Comparison of ENCODE assay signal across 2 cellular contexts in genomic region chr2:105896765-105897163, GRCh38.
TF ChIP-seq lines count a peak whose summit lies in the region.

No MANE protein-coding gene starts in this region.

TF ChIP-seq in HCT116, 20 proteins besides CTCF, POLR2A, EP300 and RAD21:
- no peak for TF ChIP-seq ATF3 (IDR thresholded peaks at IDR 0.05)
- no peak for TF ChIP-seq SP1 (IDR thresholded peaks at IDR 0.05; ENCODE audit: low read depth)
- TF ChIP-seq ZFX (IDR thresholded peaks at IDR 0.05) = no peak
- no peak for TF ChIP-seq TCF7L2 (IDR thresholded peaks at IDR 0.05; ENCODE audit: borderline replicate concordance, extremely low read depth, insufficient read depth, insufficient read length)
- no peak for TF ChIP-seq JUND (IDR thresholded peaks at IDR 0.05)
- TF ChIP-seq, protein P1, sequence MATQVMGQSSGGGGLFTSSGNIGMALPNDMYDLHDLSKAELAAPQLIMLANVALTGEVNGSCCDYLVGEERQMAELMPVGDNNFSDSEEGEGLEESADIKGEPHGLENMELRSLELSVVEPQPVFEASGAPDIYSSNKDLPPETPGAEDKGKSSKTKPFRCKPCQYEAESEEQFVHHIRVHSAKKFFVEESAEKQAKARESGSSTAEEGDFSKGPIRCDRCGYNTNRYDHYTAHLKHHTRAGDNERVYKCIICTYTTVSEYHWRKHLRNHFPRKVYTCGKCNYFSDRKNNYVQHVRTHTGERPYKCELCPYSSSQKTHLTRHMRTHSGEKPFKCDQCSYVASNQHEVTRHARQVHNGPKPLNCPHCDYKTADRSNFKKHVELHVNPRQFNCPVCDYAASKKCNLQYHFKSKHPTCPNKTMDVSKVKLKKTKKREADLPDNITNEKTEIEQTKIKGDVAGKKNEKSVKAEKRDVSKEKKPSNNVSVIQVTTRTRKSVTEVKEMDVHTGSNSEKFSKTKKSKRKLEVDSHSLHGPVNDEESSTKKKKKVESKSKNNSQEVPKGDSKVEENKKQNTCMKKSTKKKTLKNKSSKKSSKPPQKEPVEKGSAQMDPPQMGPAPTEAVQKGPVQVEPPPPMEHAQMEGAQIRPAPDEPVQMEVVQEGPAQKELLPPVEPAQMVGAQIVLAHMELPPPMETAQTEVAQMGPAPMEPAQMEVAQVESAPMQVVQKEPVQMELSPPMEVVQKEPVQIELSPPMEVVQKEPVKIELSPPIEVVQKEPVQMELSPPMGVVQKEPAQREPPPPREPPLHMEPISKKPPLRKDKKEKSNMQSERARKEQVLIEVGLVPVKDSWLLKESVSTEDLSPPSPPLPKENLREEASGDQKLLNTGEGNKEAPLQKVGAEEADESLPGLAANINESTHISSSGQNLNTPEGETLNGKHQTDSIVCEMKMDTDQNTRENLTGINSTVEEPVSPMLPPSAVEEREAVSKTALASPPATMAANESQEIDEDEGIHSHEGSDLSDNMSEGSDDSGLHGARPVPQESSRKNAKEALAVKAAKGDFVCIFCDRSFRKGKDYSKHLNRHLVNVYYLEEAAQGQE (IDR thresholded peaks at IDR 0.05; ENCODE audit: low read depth) = no peak
- TF ChIP-seq EGR1 (IDR thresholded peaks at IDR 0.05; ENCODE audit: low read depth) = no peak
- no peak for TF ChIP-seq EZH2phosphoT487 (IDR thresholded peaks at IDR 0.05; ENCODE audit: borderline replicate concordance)
- TF ChIP-seq CEBPB (IDR thresholded peaks at IDR 0.05; ENCODE audit: low read depth) = no peak
- TF ChIP-seq CBX3 (IDR thresholded peaks at IDR 0.05; ENCODE audit: low read depth) = no peak
- TF ChIP-seq, protein P2, sequence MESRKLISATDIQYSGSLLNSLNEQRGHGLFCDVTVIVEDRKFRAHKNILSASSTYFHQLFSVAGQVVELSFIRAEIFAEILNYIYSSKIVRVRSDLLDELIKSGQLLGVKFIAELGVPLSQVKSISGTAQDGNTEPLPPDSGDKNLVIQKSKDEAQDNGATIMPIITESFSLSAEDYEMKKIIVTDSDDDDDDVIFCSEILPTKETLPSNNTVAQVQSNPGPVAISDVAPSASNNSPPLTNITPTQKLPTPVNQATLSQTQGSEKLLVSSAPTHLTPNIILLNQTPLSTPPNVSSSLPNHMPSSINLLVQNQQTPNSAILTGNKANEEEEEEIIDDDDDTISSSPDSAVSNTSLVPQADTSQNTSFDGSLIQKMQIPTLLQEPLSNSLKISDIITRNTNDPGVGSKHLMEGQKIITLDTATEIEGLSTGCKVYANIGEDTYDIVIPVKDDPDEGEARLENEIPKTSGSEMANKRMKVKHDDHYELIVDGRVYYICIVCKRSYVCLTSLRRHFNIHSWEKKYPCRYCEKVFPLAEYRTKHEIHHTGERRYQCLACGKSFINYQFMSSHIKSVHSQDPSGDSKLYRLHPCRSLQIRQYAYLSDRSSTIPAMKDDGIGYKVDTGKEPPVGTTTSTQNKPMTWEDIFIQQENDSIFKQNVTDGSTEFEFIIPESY (IDR thresholded peaks at IDR 0.05; ENCODE audit: extremely low read depth, insufficient replicate concordance, low read length) = no peak
- no peak for TF ChIP-seq EZH2 (IDR thresholded peaks at IDR 0.05)

TF ChIP-seq in K562, 482 proteins besides CTCF, POLR2A, EP300 and RAD21:
- TF ChIP-seq SIRT6 (IDR thresholded peaks at IDR 0.05; ENCODE audit: low read depth, low read length) = no peak
- peak; percentile 9 for TF ChIP-seq CTCFL (IDR thresholded peaks at IDR 0.05; ENCODE audit: borderline replicate concordance, insufficient read depth, low read depth, low read length, poor library complexity, severe bottlenecking)
- 0 out of 2 replicates have a peak, but pooled peaks have one; percentile 37 for TF ChIP-seq SMC3 (conservative IDR thresholded peaks at IDR 0.05; ENCODE audit: insufficient read depth, low read depth, low read length)
